ENCODE assay signal across 14 cellular contexts in genomic region chr11:116535120-116535519, GRCh38.
DNase-seq lines count a peak whose midpoint lies in the region; ATAC-seq and TF ChIP-seq lines count a peak whose summit lies in the region.
"Had no signal": no experiment of that assay in that cellular context is flagged by ENCODE, and none has a peak within 500 bp of the region (broad histone marks: within the 10 kb centered on the region; RNA-seq: fewer than 3 reads in every experiment).

No MANE protein-coding gene starts in this region.

- H3K27ac ChIP-seq in endodermal cell (ENCODE audit: low read depth, low read length) (no peak overlapping the region), stomach (no peak overlapping the region), heart left ventricle (no peak overlapping the region)
- H3K27ac ChIP-seq: GM23248 had no signal

- DNase-seq in endodermal cell, result peak; percentile 27
- DNase-seq in posterior vena cava (ENCODE audit: low spot score), result peak; percentile 42
- DNase-seq in stomach, result peak; percentile 17
- DNase-seq in T-helper 2 cell treated with Interferon-gamma antibody and Interleukin-4, amounts not matched to agents 5 μg/mL and 100 μg/mL, for 36 hours (ENCODE audit: low spot score), result no peak
- DNase-seq in heart left ventricle, result no peak
- DNase-seq: C1 segment of cervical spinal cord; CD4-positive, alpha-beta memory T cell; DMS153; DND-41; GM23248; H7; HCEC 1CT had no signal

- TF ChIP-seq CTCF in endodermal cell (conservative IDR thresholded peaks at IDR 0.05) (no peak), stomach (IDR thresholded peaks at IDR 0.05) (no peak), heart left ventricle (IDR thresholded peaks at IDR 0.05) (no peak)

- H3K9ac ChIP-seq in endodermal cell (ENCODE audit: extremely low read depth, low read length, poor library complexity, severe bottlenecking), result no peak overlapping the region
- H3K9ac ChIP-seq: GM23248 had no signal

- TF ChIP-seq POLR2A in stomach (IDR thresholded peaks at IDR 0.05) (no peak), GM18505 (IDR thresholded peaks at IDR 0.05; ENCODE audit: borderline replicate concordance, extremely low read depth, insufficient read depth, insufficient read length) (no peak), heart left ventricle (IDR thresholded peaks at IDR 0.05) (no peak)

- H3K27me3 ChIP-seq in endodermal cell (ENCODE audit: control insufficient read depth, insufficient read depth, low read length, poor library complexity, severe bottlenecking) (no peaks in the 10 kb centered on the region), stomach (peaks cover 0 to 92% (median 25%) of the 10 kb centered on the region in 3 donors), heart left ventricle (peaks cover 0 to 61% (median 9%) of the 10 kb centered on the region in 9 donors)

- H3K9me3 Mint-ChIP-seq in endodermal cell, result peaks cover 9% of the 10 kb centered on the region
- peaks cover 4% of the 10 kb centered on the region for H3K9me3 Mint-ChIP-seq in T-helper 2 cell treated with Interferon-gamma antibody and Interleukin-4, amounts not matched to agents 5 μg/mL and 100 μg/mL, for 36 hours

- intact Hi-C loops in posterior vena cava (cut with DNase I), result loop anchor here in 1 of 2 donors (10.0 kb wide), 1 partner anchor 730 kb away; no protein-coding TSS in a partner anchor
- intact Hi-C loops in stomach (cut with DNase I; ENCODE audit: low total_unique reads), result no loop called here
- intact Hi-C loops in heart left ventricle (cut with DNase I), result no loop called here

- no peak for ATAC-seq in GM18505 (IDR thresholded peaks at IDR 0.05; ENCODE audit: unreplicated experiment)
- no peak for ATAC-seq in heart left ventricle

- peaks cover 8% of the 10 kb centered on the region for H3K4me1 ChIP-seq in endodermal cell (ENCODE audit: control insufficient read depth, insufficient read depth, low read length)
- H3K4me1 ChIP-seq in stomach, result no peaks in the 10 kb centered on the region
- H3K4me1 ChIP-seq in heart left ventricle, result no peaks in the 10 kb centered on the region
- H3K4me1 ChIP-seq: Caco-2 had no signal

- H3K9me3 ChIP-seq in endodermal cell (ENCODE audit: control insufficient read depth, low read length), result no peaks in the 10 kb centered on the region
- peaks cover 0 to 24% (median 14%) of the 10 kb centered on the region in 4 donors for H3K9me3 ChIP-seq in stomach
- peaks cover 0 to 14% (median 0%) of the 10 kb centered on the region in 12 donors for H3K9me3 ChIP-seq in heart left ventricle
- H3K9me3 ChIP-seq: Caco-2 had no signal

- no peak overlapping the region for H3K27ac Mint-ChIP-seq in endodermal cell
- H3K27ac Mint-ChIP-seq in T-helper 2 cell treated with Interferon-gamma antibody and Interleukin-4, amounts not matched to agents 5 μg/mL and 100 μg/mL, for 36 hours, result no peak overlapping the region
- H3K27ac Mint-ChIP-seq: CD4-positive, alpha-beta memory T cell had no signal

- peaks cover 31% of the 10 kb centered on the region for H3K4me1 Mint-ChIP-seq in endodermal cell
- no peaks in the 10 kb centered on the region for H3K4me1 Mint-ChIP-seq in T-helper 2 cell treated with Interferon-gamma antibody and Interleukin-4, amounts not matched to agents 5 μg/mL and 100 μg/mL, for 36 hours (ENCODE audit: low read depth)
- H3K4me1 Mint-ChIP-seq: CD4-positive, alpha-beta memory T cell had no signal

- peaks cover 31% of the 10 kb centered on the region for H3K27me3 Mint-ChIP-seq in endodermal cell (ENCODE audit: insufficient read depth)
- peaks cover 10% of the 10 kb centered on the region for H3K27me3 Mint-ChIP-seq in T-helper 2 cell treated with Interferon-gamma antibody and Interleukin-4, amounts not matched to agents 5 μg/mL and 100 μg/mL, for 36 hours (ENCODE audit: low read depth)

- no peaks in the 10 kb centered on the region for H3K36me3 ChIP-seq in endodermal cell (ENCODE audit: control insufficient read depth, insufficient read depth, low read length)
- H3K36me3 ChIP-seq in stomach, result no peaks in the 10 kb centered on the region
- H3K36me3 ChIP-seq in heart left ventricle, result no peaks in the 10 kb centered on the region

- peaks cover 4% of the 10 kb centered on the region for H3K36me3 Mint-ChIP-seq in endodermal cell (ENCODE audit: low read depth)
- H3K36me3 Mint-ChIP-seq in T-helper 2 cell treated with Interferon-gamma antibody and Interleukin-4, amounts not matched to agents 5 μg/mL and 100 μg/mL, for 36 hours (ENCODE audit: low read depth), result no peaks in the 10 kb centered on the region
- H3K36me3 Mint-ChIP-seq: CD4-positive, alpha-beta memory T cell had no signal

- no peak for TF ChIP-seq EP300 in stomach (IDR thresholded peaks at IDR 0.05)

- H3K4me3 Mint-ChIP-seq in endodermal cell, result no peak overlapping the region
- no peak overlapping the region for H3K4me3 Mint-ChIP-seq in T-helper 2 cell treated with Interferon-gamma antibody and Interleukin-4, amounts not matched to agents 5 μg/mL and 100 μg/mL, for 36 hours
- H3K4me3 Mint-ChIP-seq: CD4-positive, alpha-beta memory T cell had no signal

- no peak overlapping the region for H3K4me3 ChIP-seq in endodermal cell (ENCODE audit: low read length)
- no peak overlapping the region for H3K4me3 ChIP-seq in stomach
- H3K4me3 ChIP-seq in heart left ventricle, result no peak overlapping the region
- H3K4me3 ChIP-seq: GM23248 had no signal

- WGBS in endodermal cell (ENCODE audit: insufficient coverage in 1 of 2, insufficient read length in 1 of 2), 2 experiments, result 95 to 97% methylated on average over 6 to 9 of the region's 9 CpGs
- WGBS in stomach, 5 donors, result 79 to 93% (median 89%) methylated on average over 9 of the region's 9 CpGs
- 87 to 96% (median 91%) methylated on average over 9 of the region's 9 CpGs for whole genome bisulfite sequencing in heart left ventricle, 4 donors

Comparison
In these comparisons a context has a peak if more than half of its experiments do, and no peak if none do; other contexts are left out.
1. DNase-seq: peak in endodermal cell (single experiment), posterior vena cava (single experiment) and stomach (single experiment); none in T-helper 2 cell treated with Interferon-gamma antibody and Interleukin-4, amounts not matched to agents 5 μg/mL and 100 μg/mL, for 36 hours (single experiment) and heart left ventricle (0 of 5).